ENCODE assay signal across 28 cellular contexts in the genomic region with DNA sequence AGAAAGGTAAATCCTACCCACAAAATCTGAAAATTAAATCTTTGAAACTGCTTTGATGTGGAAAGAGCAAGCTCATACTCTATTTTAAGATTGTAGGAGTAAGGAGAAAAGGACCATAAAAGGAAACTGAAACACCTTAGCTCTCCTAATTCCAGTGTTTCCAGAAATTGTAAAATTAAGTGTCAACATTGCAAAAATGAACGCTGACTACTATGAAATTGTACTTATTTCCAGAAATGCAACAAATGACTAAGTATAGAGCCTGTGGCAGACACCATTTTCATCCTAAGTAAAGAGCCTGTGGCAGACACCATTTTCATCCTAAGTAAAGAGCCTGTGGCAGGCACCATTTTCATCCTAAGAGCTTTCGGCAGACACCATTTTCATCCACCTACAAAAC.
"Had no signal": no experiment of that assay in that cellular context is flagged by ENCODE, and none has a peak within 500 bp of the region (broad histone marks: within the 10 kb centered on the region; RNA-seq: fewer than 3 reads in every experiment).

No MANE protein-coding gene starts in this region.

- H3K27me3 Mint-ChIP-seq: dendritic cell treated with granulocyte-macrophage colony-stimulating factor and Interleukin-4, amounts not matched to agents 40 ng/mL and 50 ng/mL, for 4 days had no signal

- H3K27ac ChIP-seq: brain microvascular endothelial cell, coronary artery, dorsolateral prefrontal cortex had no signal

- H3K4me3 Mint-ChIP-seq: activated B cell treated with CpG ODN at 0.5 μM for 24 hours; activated CD4-positive, alpha-beta memory T cell treated with anti-CD3 and anti-CD28 coated beads, Interleukin-2, amount 10 ng/mL, durations not matched to agents 7 days and 5 days; activated CD4-positive, alpha-beta T cell treated with anti-CD3 and anti-CD28 coated beads, Interleukin-2, amount 10 ng/mL, durations not matched to agents 7 days and 5 days; activated naive CD8-positive, alpha-beta T cell; activated T-cell treated with anti-CD3 and anti-CD28 coated beads, Interleukin-2, amount 50 U/mL, for 24 hours; activated T-cell treated with anti-CD3 and anti-CD28 coated beads, Interleukin-2, amount 50 U/mL, for 72 hours; central memory CD8-positive, alpha-beta T cell; dendritic cell treated with granulocyte-macrophage colony-stimulating factor and Interleukin-4, amounts not matched to agents 40 ng/mL and 50 ng/mL, for 4 days; endodermal cell had no signal

- H3K27ac Mint-ChIP-seq: activated B cell treated with CpG ODN at 0.5 μM for 24 hours; activated CD4-positive, alpha-beta memory T cell treated with anti-CD3 and anti-CD28 coated beads, Interleukin-2, amount 10 ng/mL, durations not matched to agents 7 days and 5 days; activated CD4-positive, alpha-beta T cell treated with anti-CD3 and anti-CD28 coated beads, Interleukin-2, amount 10 ng/mL, durations not matched to agents 7 days and 5 days; activated naive CD8-positive, alpha-beta T cell; activated T-cell treated with anti-CD3 and anti-CD28 coated beads, Interleukin-2, amount 50 U/mL, for 24 hours; activated T-cell treated with anti-CD3 and anti-CD28 coated beads, Interleukin-2, amount 50 U/mL, for 72 hours; dendritic cell treated with granulocyte-macrophage colony-stimulating factor and Interleukin-4, amounts not matched to agents 40 ng/mL and 50 ng/mL, for 4 days; endodermal cell had no signal

- ATAC-seq: activated CD4-positive, CD25-positive, alpha-beta regulatory T cell treated with anti-CD3 and anti-CD28 coated beads, Interleukin-2, amount 50 U/mL, for 24 hours; activated T-cell treated with anti-CD3 and anti-CD28 coated beads, Interleukin-2, amount 50 U/mL, for 72 hours; esophagus mucosa had no signal

- H3K9me3 Mint-ChIP-seq: activated B cell treated with CpG ODN at 0.5 μM for 24 hours; activated CD4-positive, alpha-beta memory T cell treated with anti-CD3 and anti-CD28 coated beads, Interleukin-2, amount 10 ng/mL, durations not matched to agents 7 days and 5 days; activated CD4-positive, alpha-beta T cell treated with anti-CD3 and anti-CD28 coated beads, Interleukin-2, amount 10 ng/mL, durations not matched to agents 7 days and 5 days; activated T-cell treated with anti-CD3 and anti-CD28 coated beads, Interleukin-2, amount 50 U/mL, for 24 hours; activated T-cell treated with anti-CD3 and anti-CD28 coated beads, Interleukin-2, amount 50 U/mL, for 72 hours; central memory CD8-positive, alpha-beta T cell; dendritic cell treated with granulocyte-macrophage colony-stimulating factor and Interleukin-4, amounts not matched to agents 40 ng/mL and 50 ng/mL, for 4 days; endodermal cell had no signal

- H3K36me3 Mint-ChIP-seq: activated naive CD8-positive, alpha-beta T cell had no signal

- DNase-seq: activated B cell treated with CpG ODN at 0.5 μM for 24 hours; activated CD4-positive, alpha-beta memory T cell treated with anti-CD3 and anti-CD28 coated beads, Interleukin-2, amount 10 ng/mL, durations not matched to agents 7 days and 5 days; activated CD4-positive, alpha-beta T cell treated with anti-CD3 and anti-CD28 coated beads, Interleukin-2, amount 10 ng/mL, durations not matched to agents 7 days and 5 days; activated CD4-positive, alpha-beta T cell treated with anti-CD3 and anti-CD28 coated beads, Interleukin-2, amount 50 U/mL, for 4 hours; activated CD8-positive, alpha-beta memory T cell treated with anti-CD3 and anti-CD28 coated beads, Interleukin-2, amount 50 U/mL, for 48 hours; activated effector memory CD4-positive, alpha-beta T cell treated with Interleukin-2 at 50 U/mL for 16 hours; activated gamma-delta T cell treated with Interleukin-2 at 50 U/mL for 16 hours; activated naive CD4-positive, alpha-beta T cell treated with anti-CD3 and anti-CD28 coated beads, Interleukin-2, amount 50 U/mL, for 16 hours; activated naive CD4-positive, alpha-beta T cell treated with Interleukin-2 at 50 U/mL for 16 hours; activated T-cell treated with anti-CD3 and anti-CD28 coated beads for 4 hours; activated T-cell treated with anti-CD3 and anti-CD28 coated beads, Interleukin-2, amount 50 U/mL, for 24 hours; activated T-cell treated with anti-CD3 and anti-CD28 coated beads, Interleukin-2, amount 50 U/mL, for 72 hours; amniotic stem cell; anterior cingulate cortex; brain microvascular endothelial cell; dorsolateral prefrontal cortex; effector memory CD4-positive, alpha-beta T cell; endodermal cell; foreskin fibroblast; head of caudate nucleus; T-helper 1 cell; T-helper 2 cell had no signal

- H3K36me3 ChIP-seq: brain microvascular endothelial cell had no signal

- H3K4me1 Mint-ChIP-seq: activated B cell treated with CpG ODN at 0.5 μM for 24 hours; activated CD4-positive, alpha-beta memory T cell treated with anti-CD3 and anti-CD28 coated beads, Interleukin-2, amount 10 ng/mL, durations not matched to agents 7 days and 5 days; activated CD4-positive, alpha-beta T cell treated with anti-CD3 and anti-CD28 coated beads, Interleukin-2, amount 10 ng/mL, durations not matched to agents 7 days and 5 days; central memory CD8-positive, alpha-beta T cell had no signal

- H3K4me3 ChIP-seq: coronary artery, dorsolateral prefrontal cortex had no signal
